8 cellular contexts compared by ENCODE assay signal in the genomic region with DNA sequence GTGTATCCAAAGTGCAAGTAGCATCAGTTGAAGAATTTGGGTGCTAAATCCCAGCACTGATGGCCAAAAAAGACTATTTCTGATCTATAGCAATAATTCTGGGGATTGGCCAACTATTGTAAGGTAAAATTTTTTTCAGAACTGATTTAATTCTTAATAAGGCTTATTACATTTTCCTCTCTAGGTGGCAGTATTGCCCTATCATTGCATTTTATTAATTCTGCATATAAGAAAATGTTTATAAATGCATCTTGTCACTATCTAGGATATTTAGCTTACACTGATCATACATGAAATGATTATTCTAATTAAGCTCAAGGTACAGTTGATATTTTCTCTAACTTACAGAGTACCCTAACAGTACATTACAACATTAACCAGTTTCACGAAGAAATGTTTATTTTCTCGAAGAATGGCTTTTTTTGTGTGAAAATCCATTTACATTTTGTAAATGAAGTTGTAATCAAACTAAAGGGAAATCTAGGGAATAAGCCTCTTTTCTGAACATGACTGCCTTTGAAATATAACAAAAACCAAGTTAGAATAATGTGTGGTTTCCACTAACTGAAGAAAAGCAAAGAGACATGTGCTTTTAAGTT. TPM values are rescaled to one million over a fixed set of nuclear protein-coding genes. Genes with fewer than 3 reads are reported as not detected.
DNase-seq lines count a peak whose midpoint lies in the region; ATAC-seq and TF ChIP-seq lines count a peak whose summit lies in the region.

No MANE protein-coding gene starts in this region.

- H3K4me3 ChIP-seq in CD4-positive, alpha-beta memory T cell (ENCODE audit: low read length in 2 of 2), result no peak overlapping the region
- H3K4me3 ChIP-seq in thyroid gland (replicated peaks in 1 of 3), result no peak overlapping the region

- H3K36me3 Mint-ChIP-seq in CD4-positive, alpha-beta memory T cell, result peaks cover 0 to 4% of the 10 kb centered on the region in 2 donors

- H3K4me3 Mint-ChIP-seq in CD4-positive, alpha-beta memory T cell, result no peak overlapping the region

- peak; percentile 67 for TF ChIP-seq RAD21 in Ishikawa (IDR thresholded peaks at IDR 0.05; ENCODE audit: low read depth)

- no peak for TF ChIP-seq EP300 in Ishikawa (IDR thresholded peaks at IDR 0.05; ENCODE audit: borderline replicate concordance)

- no peaks in the 10 kb centered on the region for H3K9me3 ChIP-seq in CD4-positive, alpha-beta memory T cell (ENCODE audit: control insufficient read depth in 1 of 2, low read length in 2 of 2)
- H3K9me3 ChIP-seq in thyroid gland, result no peaks in the 10 kb centered on the region

- H3K4me1 Mint-ChIP-seq in CD4-positive, alpha-beta memory T cell, result no peaks in the 10 kb centered on the region

- TF ChIP-seq CTCF in thyroid gland (IDR thresholded peaks at IDR 0.05), result peak in 4 of 6 experiments; percentile 13 to 56 (median 52)

- no peaks in the 10 kb centered on the region for H3K4me1 ChIP-seq in CD4-positive, alpha-beta memory T cell (ENCODE audit: insufficient read depth, low read length)
- H3K4me1 ChIP-seq in thyroid gland, result no peaks in the 10 kb centered on the region

- peak in 4 of 5 donors; percentile 9 to 14 (median 12) for DNase-seq in CD4-positive, alpha-beta memory T cell
- DNase-seq in germinal center (ENCODE audit: low spot score) (peak; percentile 41), thyroid gland (no peak)

- peak; percentile 36; the same call in 1 of the 3 replicates for ATAC-seq in SK-N-SH treated with all-trans-retinoic acid at 6 μM for 48 hours
- no peak for ATAC-seq in HG02981 (IDR thresholded peaks at IDR 0.05; ENCODE audit: unreplicated experiment)
- no peak for ATAC-seq in GM19324 (IDR thresholded peaks at IDR 0.05; ENCODE audit: low FRiP score, unreplicated experiment)
- no peak for ATAC-seq in HG03045 (IDR thresholded peaks at IDR 0.05; ENCODE audit: unreplicated experiment)

- CTCF ChIA-PET in CD4-positive, alpha-beta memory T cell (lab: Charles Lee; ENCODE audit: partially characterized antibody), result interaction anchor here (0.6 to 3.0 kb wide), 7 partner anchors 8 to 334 kb away, joined by 3 to 13 read pairs (median 4); no protein-coding TSS in a partner anchor

- POLR2A ChIA-PET in CD4-positive, alpha-beta memory T cell (lab: Charles Lee; ENCODE audit: partially characterized antibody), result no interaction called here

- intact Hi-C loops in CD4-positive, alpha-beta memory T cell (cut with micrococcal nuclease), result loop anchor here (1.0 kb wide), 1 partner anchor 118 kb away; no protein-coding TSS in a partner anchor
- intact Hi-C loops in thyroid gland (cut with DNase I), result loop anchor here (5.0 kb wide), 1 partner anchor 116 kb away; no protein-coding TSS in a partner anchor

- H3K36me3 ChIP-seq in CD4-positive, alpha-beta memory T cell (ENCODE audit: insufficient read depth, low read length), result no peaks in the 10 kb centered on the region
- H3K36me3 ChIP-seq in thyroid gland, result no peaks in the 10 kb centered on the region

- peaks cover 0 to 2% (median 0%) of the 10 kb centered on the region in 8 donors for H3K9me3 Mint-ChIP-seq in CD4-positive, alpha-beta memory T cell

- peaks cover 0 to 3% of the 10 kb centered on the region in 2 donors for H3K27me3 Mint-ChIP-seq in CD4-positive, alpha-beta memory T cell

- no peaks in the 10 kb centered on the region for H3K27me3 ChIP-seq in CD4-positive, alpha-beta memory T cell (ENCODE audit: insufficient read depth, low read length)
- no peaks in the 10 kb centered on the region for H3K27me3 ChIP-seq in thyroid gland

- no peak overlapping the region for H3K27ac ChIP-seq in CD4-positive, alpha-beta memory T cell (ENCODE audit: low read depth, low read length)
- H3K27ac ChIP-seq in thyroid gland, result no peak overlapping the region

- TF ChIP-seq POLR2A in thyroid gland (IDR thresholded peaks at IDR 0.05), result no peak

- 94 to 96% methylated on average over 2 of the region's 2 CpGs for WGBS in thyroid gland, 2 donors

- H3K27ac Mint-ChIP-seq in CD4-positive, alpha-beta memory T cell, result no peak overlapping the region

TF ChIP-seq in Ishikawa, 13 proteins besides CTCF, POLR2A, EP300 and RAD21:
- no peak for TF ChIP-seq ZBTB7A (IDR thresholded peaks at IDR 0.05; ENCODE audit: low read depth)
- TF ChIP-seq CEBPB (IDR thresholded peaks at IDR 0.05), result no peak
- no peak for TF ChIP-seq NFIC (IDR thresholded peaks at IDR 0.05)
- no peak for TF ChIP-seq TCF12 (IDR thresholded peaks at IDR 0.05; ENCODE audit: low read depth)
- TF ChIP-seq, protein P1, sequence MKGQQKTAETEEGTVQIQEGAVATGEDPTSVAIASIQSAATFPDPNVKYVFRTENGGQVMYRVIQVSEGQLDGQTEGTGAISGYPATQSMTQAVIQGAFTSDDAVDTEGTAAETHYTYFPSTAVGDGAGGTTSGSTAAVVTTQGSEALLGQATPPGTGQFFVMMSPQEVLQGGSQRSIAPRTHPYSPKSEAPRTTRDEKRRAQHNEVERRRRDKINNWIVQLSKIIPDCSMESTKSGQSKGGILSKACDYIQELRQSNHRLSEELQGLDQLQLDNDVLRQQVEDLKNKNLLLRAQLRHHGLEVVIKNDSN (IDR thresholded peaks at IDR 0.05), result no peak

TF ChIP-seq in SK-N-SH treated with all-trans-retinoic acid at 6 μM for 48 hours, 23 proteins besides CTCF, POLR2A, EP300 and RAD21:
- no peak for TF ChIP-seq ZFP30 (CRISPR knock-in tag; IDR thresholded peaks at IDR 0.05)
- no peak for TF ChIP-seq RARB (CRISPR knock-in tag; IDR thresholded peaks at IDR 0.05)
- TF ChIP-seq, protein P2, sequence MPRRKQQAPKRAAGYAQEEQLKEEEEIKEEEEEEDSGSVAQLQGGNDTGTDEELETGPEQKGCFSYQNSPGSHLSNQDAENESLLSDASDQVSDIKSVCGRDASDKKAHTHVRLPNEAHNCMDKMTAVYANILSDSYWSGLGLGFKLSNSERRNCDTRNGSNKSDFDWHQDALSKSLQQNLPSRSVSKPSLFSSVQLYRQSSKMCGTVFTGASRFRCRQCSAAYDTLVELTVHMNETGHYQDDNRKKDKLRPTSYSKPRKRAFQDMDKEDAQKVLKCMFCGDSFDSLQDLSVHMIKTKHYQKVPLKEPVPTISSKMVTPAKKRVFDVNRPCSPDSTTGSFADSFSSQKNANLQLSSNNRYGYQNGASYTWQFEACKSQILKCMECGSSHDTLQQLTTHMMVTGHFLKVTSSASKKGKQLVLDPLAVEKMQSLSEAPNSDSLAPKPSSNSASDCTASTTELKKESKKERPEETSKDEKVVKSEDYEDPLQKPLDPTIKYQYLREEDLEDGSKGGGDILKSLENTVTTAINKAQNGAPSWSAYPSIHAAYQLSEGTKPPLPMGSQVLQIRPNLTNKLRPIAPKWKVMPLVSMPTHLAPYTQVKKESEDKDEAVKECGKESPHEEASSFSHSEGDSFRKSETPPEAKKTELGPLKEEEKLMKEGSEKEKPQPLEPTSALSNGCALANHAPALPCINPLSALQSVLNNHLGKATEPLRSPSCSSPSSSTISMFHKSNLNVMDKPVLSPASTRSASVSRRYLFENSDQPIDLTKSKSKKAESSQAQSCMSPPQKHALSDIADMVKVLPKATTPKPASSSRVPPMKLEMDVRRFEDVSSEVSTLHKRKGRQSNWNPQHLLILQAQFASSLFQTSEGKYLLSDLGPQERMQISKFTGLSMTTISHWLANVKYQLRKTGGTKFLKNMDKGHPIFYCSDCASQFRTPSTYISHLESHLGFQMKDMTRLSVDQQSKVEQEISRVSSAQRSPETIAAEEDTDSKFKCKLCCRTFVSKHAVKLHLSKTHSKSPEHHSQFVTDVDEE (CRISPR knock-in tag; IDR thresholded peaks at IDR 0.05), result no peak

RNA-seq across cellular contexts. Expression of a gene that starts 11.0 kb away (rescaled TPM):
- total RNA-seq in CD4-positive, alpha-beta memory T cell, result 1 to 10 TPM; 8.1 to 8.6 TPM
- polyA plus RNA-seq in CD4-positive, alpha-beta memory T cell, result 1 to 10 TPM in 1 of 2 donors, under 1 TPM in 1; 0.22 to 2.0 TPM
- 10 to 100 TPM in 3 of 4 donors, 1 to 10 TPM in 1; 6.3 to 11.3 (median 10.3) TPM for total RNA-seq in thyroid gland

Comparison
In these comparisons a context has a peak if more than half of its experiments do, and no peak if none do; other contexts are left out.
1. DNase-seq: peak in CD4-positive, alpha-beta memory T cell (4 of 5) and germinal center (single experiment); none in thyroid gland (0 of 2).